9 cellular contexts compared by ENCODE assay signal in the genomic region with DNA sequence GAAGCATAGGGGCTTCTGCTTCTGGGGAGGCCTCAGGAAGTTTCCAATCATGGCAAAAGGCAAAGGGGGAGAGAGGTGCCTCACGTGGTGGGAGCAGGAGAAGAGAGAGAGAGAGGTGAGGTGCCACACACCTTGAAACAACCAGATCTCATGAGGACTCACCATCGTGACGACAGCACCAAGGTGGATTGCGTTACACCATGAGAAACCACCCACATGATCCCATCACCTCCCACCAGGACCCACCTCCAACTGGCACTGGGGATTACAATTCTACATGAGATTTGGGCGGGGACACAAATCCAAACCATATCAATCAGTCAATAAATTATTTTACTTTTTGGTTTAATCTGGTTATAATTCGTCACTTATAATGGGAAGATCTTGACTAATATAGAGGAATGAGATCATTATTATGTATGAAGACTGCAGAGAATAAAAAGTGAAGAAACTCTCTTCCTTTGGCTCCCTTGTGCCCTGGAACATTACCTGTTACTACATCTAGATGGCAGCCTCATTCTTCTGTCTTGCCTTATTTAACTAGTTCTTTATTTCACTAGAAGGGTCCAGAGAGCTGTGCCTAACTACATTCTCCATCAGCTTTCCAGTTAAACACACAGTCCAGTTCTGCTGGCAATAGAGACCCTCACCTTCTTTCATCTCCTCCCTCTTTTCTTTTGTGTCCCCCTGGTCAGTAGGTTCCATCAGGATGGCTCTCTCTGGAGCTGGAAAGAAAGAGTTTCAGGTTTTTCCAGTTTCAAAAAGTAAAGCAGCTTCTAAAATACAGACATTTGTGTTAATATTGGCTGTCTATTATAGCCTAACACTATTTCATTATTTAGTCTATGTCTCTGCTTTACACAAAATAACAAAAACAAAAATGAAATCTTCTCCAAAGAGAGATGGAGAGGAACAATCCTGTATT. TPM values are rescaled to one million over a fixed set of nuclear protein-coding genes. Genes with fewer than 3 reads are reported as not detected.
DNase-seq lines count a peak whose midpoint lies in the region; ATAC-seq and TF ChIP-seq lines count a peak whose summit lies in the region.
"Had no signal": no experiment of that assay in that cellular context is flagged by ENCODE, and none has a peak within 500 bp of the region (broad histone marks: within the 10 kb centered on the region; RNA-seq: fewer than 3 reads in every experiment).

No MANE protein-coding gene starts in this region.

- ATAC-seq in HG03280 (IDR thresholded peaks at IDR 0.05; ENCODE audit: unreplicated experiment): no peak

- no peaks in the 10 kb centered on the region for H3K36me3 ChIP-seq in WERI-Rb-1
- H3K36me3 ChIP-seq in liver (ENCODE audit: control insufficient read depth in 4 of 4, insufficient read depth in 3 of 4, low read depth in 1 of 4, low read length in 3 of 4): no peaks in the 10 kb centered on the region
- H3K36me3 ChIP-seq: SJSA1, thoracic aorta had no signal

- no peaks in the 10 kb centered on the region for H3K4me1 ChIP-seq in liver (ENCODE audit: control insufficient read depth in 4 of 4, insufficient read depth in 4 of 4, low read length in 3 of 4)
- H3K4me1 ChIP-seq: SJSA1 had no signal

- 80% methylated on average over 6 of the region's 6 CpGs for WGBS in liver

- H3K9me3 ChIP-seq in WERI-Rb-1 (ENCODE audit: severe bottlenecking) (no peaks in the 10 kb centered on the region), liver (ENCODE audit: control insufficient read depth in 4 of 4, low read length in 3 of 4) (no peaks in the 10 kb centered on the region)
- H3K9me3 ChIP-seq: SJSA1, thoracic aorta had no signal

- H3K9ac ChIP-seq in liver (ENCODE audit: low read depth in 1 of 2, low read length in 2 of 2): no peak overlapping the region

- H3K4me3 ChIP-seq in WERI-Rb-1 (ENCODE audit: low read depth, low read length) (no peak overlapping the region), liver (ENCODE audit: low read depth in 1 of 3, low read length in 3 of 3) (no peak overlapping the region)
- H3K4me3 ChIP-seq: SJSA1, thoracic aorta had no signal

- TF ChIP-seq RAD21 in liver (IDR thresholded peaks at IDR 0.05): peak; percentile 68 to 76

- H3K27me3 ChIP-seq in WERI-Rb-1 (ENCODE audit: insufficient read depth, low read depth, severe bottlenecking) (no peaks in the 10 kb centered on the region), liver (ENCODE audit: control insufficient read depth in 4 of 4, insufficient read depth in 4 of 4, low read length in 3 of 4) (no peaks in the 10 kb centered on the region)

- TF ChIP-seq CTCF in GM12873 (IDR thresholded peaks at IDR 0.05; ENCODE audit: insufficient read depth, low read depth, low read length, missing control alignments) (peak; percentile 34), WERI-Rb-1 (IDR thresholded peaks at IDR 0.05; ENCODE audit: low read depth, low read length) (peak; percentile 53), liver (IDR thresholded peaks at IDR 0.05; ENCODE audit: low read depth, low read length, missing input control) (peak; percentile 40)

- DNase-seq in LoVo (ENCODE audit: low spot score) (peak; percentile 52), WERI-Rb-1 (no peak), NCI-H524 treated with DMSO at 0.1 percent for 48 hours (lab: John Stamatoyannopoulos, UW) (no peak)
- DNase-seq in stimulated activated CD4-positive, alpha-beta T cell treated with anti-CD3 and anti-CD28 coated beads, Interleukin-12 subunit alpha, Interleukin-12 subunit beta, amount 100 ng/mL, for 4 hours: no peak

- H3K27ac ChIP-seq in WERI-Rb-1 (no peak overlapping the region), liver (ENCODE audit: low read depth in 1 of 2, low read length in 2 of 2) (no peak overlapping the region)
- H3K27ac ChIP-seq: SJSA1, thoracic aorta had no signal

TF ChIP-seq in liver, 16 proteins besides CTCF, POLR2A, EP300 and RAD21:
- no peak for TF ChIP-seq HNF4A (conservative IDR thresholded peaks at IDR 0.05)
- no peak for TF ChIP-seq JUND (IDR thresholded peaks at IDR 0.05)
- TF ChIP-seq FOXA2 (IDR thresholded peaks at IDR 0.05): no peak
- TF ChIP-seq TAF1 (conservative IDR thresholded peaks at IDR 0.05): no peak
- no peak for TF ChIP-seq FOXA1 (IDR thresholded peaks at IDR 0.05)
- TF ChIP-seq EGR1 (IDR thresholded peaks at IDR 0.05; ENCODE audit: low read depth in 2 of 2): no peak
- TF ChIP-seq GABPA (IDR thresholded peaks at IDR 0.05 in 1 of 2, conservative IDR thresholded peaks at IDR 0.05 in 1 of 2): no peak
- TF ChIP-seq NR2F2 (IDR thresholded peaks at IDR 0.05): no peak
- TF ChIP-seq RXRA (IDR thresholded peaks at IDR 0.05): no peak

RNA-seq across cellular contexts. Expression of a gene that starts 21.7 kb away (rescaled TPM):
- total RNA-seq in liver: not detected
- not detected for polyA plus RNA-seq in liver
- total RNA-seq: SJSA1, thoracic aorta had no signal

RNA-seq across cellular contexts. Expression of a gene that starts 21.9 kb away (rescaled TPM):
- total RNA-seq in liver: not detected
- polyA plus RNA-seq in liver: not detected
- total RNA-seq: SJSA1, thoracic aorta had no signal

RNA-seq across cellular contexts. Expression of a gene that starts 44.8 kb away (rescaled TPM):
- not detected for total RNA-seq in liver
- not detected for polyA plus RNA-seq in liver
- total RNA-seq: SJSA1, thoracic aorta had no signal

RNA-seq across cellular contexts. Expression of a gene that starts 52.2 kb away (rescaled TPM):
- not detected for total RNA-seq in liver
- polyA plus RNA-seq in liver: not detected
- total RNA-seq: SJSA1, thoracic aorta had no signal
